ENCODE assay signal across 1 cellular context in genomic region chr2:12514631-12515437, GRCh38.
TF ChIP-seq lines count a peak whose summit lies in the region.

No MANE protein-coding gene starts in this region.

TF ChIP-seq in K562, 482 proteins besides CTCF, POLR2A, EP300 and RAD21 (continued from another document and continues in another):
- TF ChIP-seq, protein P1, sequence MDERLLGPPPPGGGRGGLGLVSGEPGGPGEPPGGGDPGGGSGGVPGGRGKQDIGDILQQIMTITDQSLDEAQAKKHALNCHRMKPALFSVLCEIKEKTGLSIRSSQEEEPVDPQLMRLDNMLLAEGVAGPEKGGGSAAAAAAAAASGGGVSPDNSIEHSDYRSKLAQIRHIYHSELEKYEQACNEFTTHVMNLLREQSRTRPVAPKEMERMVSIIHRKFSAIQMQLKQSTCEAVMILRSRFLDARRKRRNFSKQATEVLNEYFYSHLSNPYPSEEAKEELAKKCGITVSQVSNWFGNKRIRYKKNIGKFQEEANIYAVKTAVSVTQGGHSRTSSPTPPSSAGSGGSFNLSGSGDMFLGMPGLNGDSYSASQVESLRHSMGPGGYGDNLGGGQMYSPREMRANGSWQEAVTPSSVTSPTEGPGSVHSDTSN (CRISPR knock-in tag; IDR thresholded peaks at IDR 0.05; ENCODE audit: low read depth) = no peak
- TF ChIP-seq, protein P1 (tag; conservative IDR thresholded peaks at IDR 0.05; ENCODE audit: low read depth) = peak; percentile 83
- peak; percentile 22; the same call in 1 of the 2 replicates for TF ChIP-seq EP400 (IDR thresholded peaks at IDR 0.05)
- 0 out of 2 replicates have a peak, but pooled peaks have one; percentile 3 for TF ChIP-seq CREM (IDR thresholded peaks at IDR 0.05; ENCODE audit: low read depth)
- peak; percentile 89 for TF ChIP-seq LEF1 (IDR thresholded peaks at IDR 0.05)
- peak; percentile 70 for TF ChIP-seq ARID1B (IDR thresholded peaks at IDR 0.05)
- TF ChIP-seq, protein P2, sequence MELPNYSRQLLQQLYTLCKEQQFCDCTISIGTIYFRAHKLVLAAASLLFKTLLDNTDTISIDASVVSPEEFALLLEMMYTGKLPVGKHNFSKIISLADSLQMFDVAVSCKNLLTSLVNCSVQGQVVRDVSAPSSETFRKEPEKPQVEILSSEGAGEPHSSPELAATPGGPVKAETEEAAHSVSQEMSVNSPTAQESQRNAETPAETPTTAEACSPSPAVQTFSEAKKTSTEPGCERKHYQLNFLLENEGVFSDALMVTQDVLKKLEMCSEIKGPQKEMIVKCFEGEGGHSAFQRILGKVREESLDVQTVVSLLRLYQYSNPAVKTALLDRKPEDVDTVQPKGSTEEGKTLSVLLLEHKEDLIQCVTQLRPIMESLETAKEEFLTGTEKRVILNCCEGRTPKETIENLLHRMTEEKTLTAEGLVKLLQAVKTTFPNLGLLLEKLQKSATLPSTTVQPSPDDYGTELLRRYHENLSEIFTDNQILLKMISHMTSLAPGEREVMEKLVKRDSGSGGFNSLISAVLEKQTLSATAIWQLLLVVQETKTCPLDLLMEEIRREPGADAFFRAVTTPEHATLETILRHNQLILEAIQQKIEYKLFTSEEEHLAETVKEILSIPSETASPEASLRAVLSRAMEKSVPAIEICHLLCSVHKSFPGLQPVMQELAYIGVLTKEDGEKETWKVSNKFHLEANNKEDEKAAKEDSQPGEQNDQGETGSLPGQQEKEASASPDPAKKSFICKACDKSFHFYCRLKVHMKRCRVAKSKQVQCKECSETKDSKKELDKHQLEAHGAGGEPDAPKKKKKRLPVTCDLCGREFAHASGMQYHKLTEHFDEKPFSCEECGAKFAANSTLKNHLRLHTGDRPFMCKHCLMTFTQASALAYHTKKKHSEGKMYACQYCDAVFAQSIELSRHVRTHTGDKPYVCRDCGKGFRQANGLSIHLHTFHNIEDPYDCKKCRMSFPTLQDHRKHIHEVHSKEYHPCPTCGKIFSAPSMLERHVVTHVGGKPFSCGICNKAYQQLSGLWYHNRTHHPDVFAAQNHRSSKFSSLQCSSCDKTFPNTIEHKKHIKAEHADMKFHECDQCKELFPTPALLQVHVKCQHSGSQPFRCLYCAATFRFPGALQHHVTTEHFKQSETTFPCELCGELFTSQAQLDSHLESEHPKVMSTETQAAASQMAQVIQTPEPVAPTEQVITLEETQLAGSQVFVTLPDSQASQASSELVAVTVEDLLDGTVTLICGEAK (IDR thresholded peaks at IDR 0.05) = peak; percentile 65
- TF ChIP-seq, protein P2 (CRISPR knock-in tag; IDR thresholded peaks at IDR 0.05) = no peak
- TF ChIP-seq ARNT (IDR thresholded peaks at IDR 0.05) = 0 out of 4 replicates have a peak, but pooled peaks of 1 of the 2 experiments have one; percentile 33
- TF ChIP-seq SOX6 (IDR thresholded peaks at IDR 0.05) = peak; percentile 71
- TF ChIP-seq CXXC5 (CRISPR knock-in tag; IDR thresholded peaks at IDR 0.05) = 0 out of 2 replicates have a peak, but pooled peaks have one; percentile 23
- no peak for TF ChIP-seq JUNB (CRISPR knock-in tag; conservative IDR thresholded peaks at IDR 0.05)
- TF ChIP-seq TBL1XR1 (IDR thresholded peaks at IDR 0.05; ENCODE audit: low read length in 2 of 2) = 0 out of 4 replicates have a peak, but pooled peaks of 1 of the 2 experiments have one; percentile 19
- TF ChIP-seq ZNF24 (IDR thresholded peaks at IDR 0.05) = 0 out of 2 replicates have a peak, but pooled peaks have one; percentile 31
- no peak for TF ChIP-seq KDM5B (IDR thresholded peaks at IDR 0.05; ENCODE audit: insufficient replicate concordance, low read depth, low read length)
- 0 out of 2 replicates have a peak, but pooled peaks have one; percentile 15 for TF ChIP-seq JUN (IDR thresholded peaks at IDR 0.05; ENCODE audit: borderline replicate concordance, low read depth, low read length)
- no peak for TF ChIP-seq JUN (CRISPR knock-in tag; IDR thresholded peaks at IDR 0.05; ENCODE audit: borderline replicate concordance)
- TF ChIP-seq, protein P3, sequence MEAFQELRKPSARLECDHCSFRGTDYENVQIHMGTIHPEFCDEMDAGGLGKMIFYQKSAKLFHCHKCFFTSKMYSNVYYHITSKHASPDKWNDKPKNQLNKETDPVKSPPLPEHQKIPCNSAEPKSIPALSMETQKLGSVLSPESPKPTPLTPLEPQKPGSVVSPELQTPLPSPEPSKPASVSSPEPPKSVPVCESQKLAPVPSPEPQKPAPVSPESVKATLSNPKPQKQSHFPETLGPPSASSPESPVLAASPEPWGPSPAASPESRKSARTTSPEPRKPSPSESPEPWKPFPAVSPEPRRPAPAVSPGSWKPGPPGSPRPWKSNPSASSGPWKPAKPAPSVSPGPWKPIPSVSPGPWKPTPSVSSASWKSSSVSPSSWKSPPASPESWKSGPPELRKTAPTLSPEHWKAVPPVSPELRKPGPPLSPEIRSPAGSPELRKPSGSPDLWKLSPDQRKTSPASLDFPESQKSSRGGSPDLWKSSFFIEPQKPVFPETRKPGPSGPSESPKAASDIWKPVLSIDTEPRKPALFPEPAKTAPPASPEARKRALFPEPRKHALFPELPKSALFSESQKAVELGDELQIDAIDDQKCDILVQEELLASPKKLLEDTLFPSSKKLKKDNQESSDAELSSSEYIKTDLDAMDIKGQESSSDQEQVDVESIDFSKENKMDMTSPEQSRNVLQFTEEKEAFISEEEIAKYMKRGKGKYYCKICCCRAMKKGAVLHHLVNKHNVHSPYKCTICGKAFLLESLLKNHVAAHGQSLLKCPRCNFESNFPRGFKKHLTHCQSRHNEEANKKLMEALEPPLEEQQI (IDR thresholded peaks at IDR 0.05) = peak; percentile 81; the same call in 1 of the 2 replicates
- peak; percentile 77; the same call in 1 of the 2 replicates for TF ChIP-seq CC2D1A (IDR thresholded peaks at IDR 0.05)
- TF ChIP-seq ZKSCAN1 (IDR thresholded peaks at IDR 0.05; ENCODE audit: low read depth, low read length) = peak; percentile 97
- peak; percentile 90 for TF ChIP-seq PKNOX1 (IDR thresholded peaks at IDR 0.05)
- TF ChIP-seq, protein P4, sequence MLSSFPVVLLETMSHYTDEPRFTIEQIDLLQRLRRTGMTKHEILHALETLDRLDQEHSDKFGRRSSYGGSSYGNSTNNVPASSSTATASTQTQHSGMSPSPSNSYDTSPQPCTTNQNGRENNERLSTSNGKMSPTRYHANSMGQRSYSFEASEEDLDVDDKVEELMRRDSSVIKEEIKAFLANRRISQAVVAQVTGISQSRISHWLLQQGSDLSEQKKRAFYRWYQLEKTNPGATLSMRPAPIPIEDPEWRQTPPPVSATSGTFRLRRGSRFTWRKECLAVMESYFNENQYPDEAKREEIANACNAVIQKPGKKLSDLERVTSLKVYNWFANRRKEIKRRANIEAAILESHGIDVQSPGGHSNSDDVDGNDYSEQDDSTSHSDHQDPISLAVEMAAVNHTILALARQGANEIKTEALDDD (IDR thresholded peaks at IDR 0.05) = peak; percentile 63
- peak; percentile 69 for TF ChIP-seq DPF2 (IDR thresholded peaks at IDR 0.05)
- no peak for TF ChIP-seq NR2C1 (IDR thresholded peaks at IDR 0.05)
- TF ChIP-seq NR2C1 (tag; IDR thresholded peaks at IDR 0.05) = peak; percentile 21; the same call in 1 of the 2 replicates
- no peak for TF ChIP-seq ZNF23 (CRISPR knock-in tag; IDR thresholded peaks at IDR 0.05)
- TF ChIP-seq MAZ (CRISPR knock-in tag; conservative IDR thresholded peaks at IDR 0.05 in 1 of 2, IDR thresholded peaks at IDR 0.05 in 1 of 2) = 0 out of 4 replicates have a peak, but pooled peaks of 1 of the 2 experiments have one; percentile 40
- no peak for TF ChIP-seq MXI1 (IDR thresholded peaks at IDR 0.05; ENCODE audit: low read depth, low read length)
- peak; percentile 56; the same call in 1 of the 2 replicates for TF ChIP-seq TEAD4 (IDR thresholded peaks at IDR 0.05; ENCODE audit: low read length)
- no peak for TF ChIP-seq TEAD4 (CRISPR knock-in tag; IDR thresholded peaks at IDR 0.05; ENCODE audit: borderline replicate concordance)
- TF ChIP-seq RERE (CRISPR knock-in tag; IDR thresholded peaks at IDR 0.05; ENCODE audit: borderline replicate concordance) = no peak
- TF ChIP-seq CBFA2T3 (IDR thresholded peaks at IDR 0.05) = peak; percentile 39; the same call in 1 of the 2 replicates
- peak; percentile 32; the same call in 1 of the 2 replicates for TF ChIP-seq BHLHE40 (IDR thresholded peaks at IDR 0.05; ENCODE audit: low read length)
- TF ChIP-seq MECOM (CRISPR knock-in tag; IDR thresholded peaks at IDR 0.05) = peak; percentile 47; the same call in 1 of the 2 replicates
- peak; percentile 81; the same call in 1 of the 2 replicates for TF ChIP-seq TCF7 (IDR thresholded peaks at IDR 0.05; ENCODE audit: borderline replicate concordance)
- TF ChIP-seq ERF (CRISPR knock-in tag; IDR thresholded peaks at IDR 0.05) = no peak
- TF ChIP-seq MYBL2 (IDR thresholded peaks at IDR 0.05; ENCODE audit: low read depth) = peak; percentile 91
- no peak for TF ChIP-seq MYBL2 (CRISPR knock-in tag; IDR thresholded peaks at IDR 0.05; ENCODE audit: borderline replicate concordance)
- peak; percentile 88 for TF ChIP-seq MEIS2 (IDR thresholded peaks at IDR 0.05; ENCODE audit: partially characterized antibody)
- peak; percentile 83 for TF ChIP-seq GATA2 (CRISPR knock-in tag; IDR thresholded peaks at IDR 0.05)
- 0 out of 2 replicates have a peak, but pooled peaks have one; percentile 22 for TF ChIP-seq FOSL1 (tag; conservative IDR thresholded peaks at IDR 0.05)
